18 cellular contexts compared by ENCODE assay signal in the genomic region with DNA sequence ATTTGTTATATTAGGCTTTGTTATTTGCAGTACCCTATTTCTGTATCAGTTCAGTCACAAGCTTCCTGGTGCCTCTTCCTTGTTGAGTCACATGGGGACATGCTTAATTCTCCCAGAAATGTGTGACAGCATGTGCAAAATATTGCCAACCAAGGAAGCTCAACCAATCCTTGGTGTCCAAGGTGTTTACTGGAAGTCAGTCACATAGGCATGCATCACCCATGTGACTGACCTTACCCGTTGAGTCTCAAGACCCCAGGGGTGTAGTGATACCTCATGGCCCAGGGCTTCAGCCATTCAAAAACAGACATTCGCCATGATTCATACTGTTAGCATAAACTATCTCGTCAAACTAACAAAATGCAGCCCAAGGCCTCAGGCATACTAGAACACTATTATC. TPM values are rescaled to one million over a fixed set of nuclear protein-coding genes. Genes with fewer than 3 reads are reported as not detected.
DNase-seq lines count a peak whose midpoint lies in the region; ATAC-seq, FAIRE-seq and TF ChIP-seq lines count a peak whose summit lies in the region.
"Had no signal": no experiment of that assay in that cellular context is flagged by ENCODE, and none has a peak within 500 bp of the region (broad histone marks: within the 10 kb centered on the region; RNA-seq: fewer than 3 reads in every experiment).

No MANE protein-coding gene starts in this region.

- POLR2A ChIA-PET in RWPE1 (lab: Yijun Ruan, JAX; ENCODE audit: low non-redundant PET), result interaction anchor here (0.5 kb wide), 1 partner anchor 90 kb away, joined by 3 read pairs; a partner anchor contains a TSS

- no peak for ATAC-seq in GM18505 (IDR thresholded peaks at IDR 0.05; ENCODE audit: unreplicated experiment)
- no peak for ATAC-seq in HG02678 (IDR thresholded peaks at IDR 0.05; ENCODE audit: unreplicated experiment)
- ATAC-seq in pancreas, result no peak
- ATAC-seq: activated CD8-positive, alpha-beta T cell treated with anti-CD3 and anti-CD28 coated beads for 36 hours; activated T-cell treated with anti-CD3 and anti-CD28 coated beads, Interleukin-2, amount 50 U/mL, for 72 hours had no signal

- intact Hi-C loops in pancreas (cut with DNase I), result no loop called here

- no peaks in the 10 kb centered on the region for H3K27me3 ChIP-seq in pancreas
- H3K27me3 ChIP-seq: BLaER1 had no signal

- no peaks in the 10 kb centered on the region for H3K4me1 ChIP-seq in pancreas
- H3K4me1 ChIP-seq: BLaER1 had no signal

- no peak overlapping the region for H3K27ac ChIP-seq in RWPE1
- no peak overlapping the region for H3K27ac ChIP-seq in pancreas
- H3K27ac ChIP-seq: BLaER1, VCaP had no signal

- no peak overlapping the region for H3K4me3 ChIP-seq in fibroblast of mammary gland (ENCODE audit: control insufficient read depth, low read depth, low read length)
- no peak overlapping the region for H3K4me3 ChIP-seq in retinal pigment epithelial cell (ENCODE audit: low read length)
- H3K4me3 ChIP-seq in pancreas, result no peak overlapping the region
- H3K4me3 ChIP-seq: BLaER1 had no signal

- WGBS in pancreas, 2 donors, result 90 to 94% methylated on average over 3 of the region's 3 CpGs

- H3K9me3 ChIP-seq in pancreas, result no peaks in the 10 kb centered on the region
- H3K9me3 ChIP-seq: BLaER1 had no signal

- no peaks in the 10 kb centered on the region for H3K36me3 ChIP-seq in pancreas

- FAIRE-seq in pancreas (lab: Jason Lieb, UNC), result no peak
- FAIRE-seq: GM19239 had no signal

- TF ChIP-seq CTCF in RWPE1 (conservative IDR thresholded peaks at IDR 0.05; ENCODE audit: low read depth), result no peak
- no peak for TF ChIP-seq CTCF in fibroblast of mammary gland (conservative IDR thresholded peaks at IDR 0.05; ENCODE audit: control insufficient read depth, insufficient read depth, low read depth, low read length)
- no peak for TF ChIP-seq CTCF in retinal pigment epithelial cell (conservative IDR thresholded peaks at IDR 0.05; ENCODE audit: low read depth, low read length)
- TF ChIP-seq CTCF in pancreas (IDR thresholded peaks at IDR 0.05), result no peak

- TF ChIP-seq POLR2A in GM18505 (IDR thresholded peaks at IDR 0.05; ENCODE audit: borderline replicate concordance, extremely low read depth, insufficient read depth, insufficient read length), result no peak

- DNase-seq in H4 (ENCODE audit: low spot score) (peak; percentile 51), RWPE1 (ENCODE audit: low spot score) (peak; percentile 24), fibroblast of mammary gland (ENCODE audit: low read depth) (peak; percentile 7), retinal pigment epithelial cell (ENCODE audit: low read depth) (peak; percentile 62), pancreas (no peak)
- DNase-seq: activated CD8-positive, alpha-beta T cell treated with anti-CD3 and anti-CD28 coated beads for 36 hours; activated T-cell treated with anti-CD3 and anti-CD28 coated beads, Interleukin-2, amount 50 U/mL, for 72 hours; endodermal cell; NCI-H2029 treated with DMSO at 0.1 percent for 48 hours; NCI-H526; stimulated activated CD4-positive, alpha-beta T cell treated with anti-CD3 and anti-CD28 coated beads, Interleukin-4, amount 100 ng/mL, for 4 hours; SW 1271 had no signal

- CTCF ChIA-PET in RWPE1 (lab: Yijun Ruan, JAX), result no interaction called here

RNA-seq across cellular contexts. Expression of a gene that starts 9.3 kb away (rescaled TPM):
- total RNA-seq in H4 (2014; rRNA removed; shearing (Covaris generic)), result not detected in 2 replicates
- under 1 TPM; 0.38 to 0.79 (median 0.54) TPM for total RNA-seq in pancreas
- polyA plus RNA-seq in pancreas, result 1 to 10 TPM in 1 of 2 donors, under 1 TPM in 1; 0.66 to 1.3 TPM
- total RNA-seq: activated CD8-positive, alpha-beta T cell treated with anti-CD3 and anti-CD28 coated beads for 36 hours; OCI-LY7 had no signal

Comparison
In these comparisons a context has a peak if more than half of its experiments do, and no peak if none do; other contexts are left out.
1. DNase-seq: peak in H4 (single experiment), RWPE1 (single experiment), fibroblast of mammary gland (single experiment) and retinal pigment epithelial cell (single experiment); none in pancreas (0 of 6).